ENCODE assay signal across 11 cellular contexts in the genomic region with DNA sequence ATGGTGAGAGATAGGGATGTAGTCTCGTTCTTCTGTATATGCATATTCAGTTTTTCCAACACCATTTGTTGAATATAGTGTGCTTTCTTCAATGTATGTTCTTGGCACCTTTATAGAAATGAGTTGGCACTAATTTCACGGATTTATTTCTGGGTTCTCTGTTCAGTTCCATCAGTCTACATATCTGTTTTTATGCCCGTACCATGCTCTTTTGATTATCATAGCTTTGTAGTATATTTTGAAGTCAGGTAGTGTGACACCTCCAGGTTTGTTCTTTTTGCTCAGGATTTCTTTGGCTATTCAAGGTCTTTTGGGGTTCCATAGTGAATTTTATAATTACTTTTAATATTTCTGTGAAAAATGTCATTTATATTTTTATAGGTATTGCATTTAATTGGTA.
"Had no signal": no experiment of that assay in that cellular context is flagged by ENCODE, and none has a peak within 500 bp of the region (broad histone marks: within the 10 kb centered on the region; RNA-seq: fewer than 3 reads in every experiment).

No MANE protein-coding gene starts in this region.

- H3K27ac ChIP-seq: GM23248 had no signal

- ATAC-seq: GM23338, HCT116 had no signal

- DNase-seq: GM23248, GOT3, H7, H9, HCEC 1CT, HFFc6 had no signal

- H3K4me1 ChIP-seq: HAP-1 had no signal

- FAIRE-seq: H1, H54 had no signal

- H3K36me3 ChIP-seq: HAP-1 had no signal

- H3K4me2 ChIP-seq: GM23338 had no signal

- H3K4me3 ChIP-seq: GM23248, GM23338, HAP-1 had no signal
